Comparison of ENCODE assay signal across 8 cellular contexts in genomic region chr22:42621505-42622002, GRCh38. TPM values are rescaled to one million over a fixed set of nuclear protein-coding genes. Genes with fewer than 3 reads are reported as not detected.
DNase-seq lines count a peak whose midpoint lies in the region; ATAC-seq, FAIRE-seq and TF ChIP-seq lines count a peak whose summit lies in the region.

No MANE protein-coding gene starts in this region.

- DNase-seq in activated CD4-positive, alpha-beta T cell treated with anti-CD3 and anti-CD28 coated beads for 24 hours (ENCODE audit: low read depth in 2 of 2), result peak; percentile 34 to 39
- no peak for DNase-seq in activated CD4-positive, alpha-beta T cell treated with anti-CD3 and anti-CD28 coated beads for 1 hour
- peak; percentile 18 for DNase-seq in NCI-H226
- peak; percentile 23 for DNase-seq in activated T-cell treated with anti-CD3 and anti-CD28 coated beads for 4 hours
- DNase-seq in esophagus muscularis mucosa (ENCODE audit: extremely low spot score), result no peak
- DNase-seq in neural crest cell (ENCODE audit: low read depth, low spot score), result peak; percentile 79
- DNase-seq in urothelium cell line (ENCODE audit: low spot score), result peak; percentile 87

- TF ChIP-seq EP300 in esophagus muscularis mucosa (IDR thresholded peaks at IDR 0.05), result no peak

- no peaks in the 10 kb centered on the region for H3K27me3 ChIP-seq in esophagus muscularis mucosa

- intact Hi-C loops in esophagus muscularis mucosa (cut with DNase I), result no loop called here

- TF ChIP-seq CTCF in esophagus muscularis mucosa (IDR thresholded peaks at IDR 0.05) (peak; percentile 84 to 97 (median 86)), neural crest cell (conservative IDR thresholded peaks at IDR 0.05) (peak; percentile 92)

- peak overlapping the region; percentile 29 to 64 (median 50) for H3K27ac ChIP-seq in esophagus muscularis mucosa (replicated peaks in 1 of 4)

- peaks cover 4% of the 10 kb centered on the region for H3K27me3 Mint-ChIP-seq in neural crest cell (ENCODE audit: low read depth)

- ATAC-seq in GM21529 (IDR thresholded peaks at IDR 0.05; ENCODE audit: unreplicated experiment), result no peak

- 69% methylated on average over 6 of the region's 11 CpGs for WGBS in esophagus muscularis mucosa

- no peaks in the 10 kb centered on the region for H3K9me3 Mint-ChIP-seq in neural crest cell

- peak; percentile 78 for FAIRE-seq in urothelium cell line (lab: Jason Lieb, UNC)

- H3K4me3 ChIP-seq in esophagus muscularis mucosa, result no peak overlapping the region

- H3K4me1 Mint-ChIP-seq in neural crest cell, result peaks cover 10% of the 10 kb centered on the region

- H3K4me3 Mint-ChIP-seq in neural crest cell, result peak overlapping the region; percentile 45

- peaks cover 24 to 61% (median 54%) of the 10 kb centered on the region in 4 donors for H3K4me1 ChIP-seq in esophagus muscularis mucosa

- peaks cover 4% of the 10 kb centered on the region for H3K36me3 Mint-ChIP-seq in neural crest cell (ENCODE audit: low read depth)

- H3K27ac Mint-ChIP-seq in neural crest cell (ENCODE audit: unreplicated experiment), result no peak overlapping the region

- H3K36me3 ChIP-seq in esophagus muscularis mucosa, result peaks cover 19 to 72% (median 64%) of the 10 kb centered on the region in 4 donors

- no peaks in the 10 kb centered on the region for H3K9me3 ChIP-seq in esophagus muscularis mucosa

- TF ChIP-seq POLR2A in esophagus muscularis mucosa (IDR thresholded peaks at IDR 0.05; ENCODE audit: low read depth), result no peak

RNA-seq across cellular contexts. Expression of gene POLDIP3, which starts 6.9 kb away (rescaled TPM):
- total RNA-seq in esophagus muscularis mucosa (10 to 100 TPM; 30.6 to 47.6 (median 39.6) TPM), neural crest cell (110 and 114 TPM in 2 replicates)

RNA-seq across cellular contexts. Expression of gene ATP5MGL, which starts 18.8 kb away (rescaled TPM):
- total RNA-seq in esophagus muscularis mucosa, result not detected
- total RNA-seq in neural crest cell, result 0.66 and 1.3 TPM in 2 replicates

RNA-seq across cellular contexts. Expression of gene CYB5R3, which starts 27.6 kb away (rescaled TPM):
- total RNA-seq in esophagus muscularis mucosa, result 100 to 1,000 TPM; 154 to 287 (median 221) TPM
- total RNA-seq in neural crest cell, result 105 and 106 TPM in 2 replicates

Comparison
In these comparisons a context has a peak if more than half of its experiments do, and no peak if none do; other contexts are left out.
1. DNase-seq: peak in activated CD4-positive, alpha-beta T cell treated with anti-CD3 and anti-CD28 coated beads for 24 hours (2 of 2), NCI-H226 (single experiment), activated T-cell treated with anti-CD3 and anti-CD28 coated beads for 4 hours (single experiment), neural crest cell (single experiment) and urothelium cell line (single experiment); none in activated CD4-positive, alpha-beta T cell treated with anti-CD3 and anti-CD28 coated beads for 1 hour (single experiment) and esophagus muscularis mucosa (single experiment).